Comparison of ENCODE assay signal across 8 cellular contexts in genomic region chr3:48739955-48740823, GRCh38. TPM values are rescaled to one million over a fixed set of nuclear protein-coding genes. Genes with fewer than 3 reads are reported as not detected.
DNase-seq lines count a peak whose midpoint lies in the region; ATAC-seq and TF ChIP-seq lines count a peak whose summit lies in the region.

No MANE protein-coding gene starts in this region.

- peaks cover 0 to 43% (median 30%) of the 10 kb centered on the region in 4 donors for H3K4me1 ChIP-seq in sigmoid colon

- peak; percentile 93 for TF ChIP-seq CTCF in brain microvascular endothelial cell (IDR thresholded peaks at IDR 0.05; ENCODE audit: low read depth, low read length, missing control alignments)
- peak; percentile 70 to 88 (median 82) for TF ChIP-seq CTCF in sigmoid colon (IDR thresholded peaks at IDR 0.05)

- TF ChIP-seq EP300 in sigmoid colon (IDR thresholded peaks at IDR 0.05): no peak

- no peak overlapping the region for H3K4me3 ChIP-seq in brain microvascular endothelial cell (ENCODE audit: low read depth, low read length)
- no peak overlapping the region for H3K4me3 ChIP-seq in sigmoid colon

- TF ChIP-seq POLR2A in sigmoid colon (IDR thresholded peaks at IDR 0.05) (no peak), GM18505 (IDR thresholded peaks at IDR 0.05; ENCODE audit: borderline replicate concordance, extremely low read depth, insufficient read depth, insufficient read length) (no peak)

- peak; percentile 78 for ATAC-seq in GM19025 (IDR thresholded peaks at IDR 0.05; ENCODE audit: low read depth, unreplicated experiment)
- ATAC-seq in GM18505 (IDR thresholded peaks at IDR 0.05; ENCODE audit: unreplicated experiment): no peak

- DNase-seq in AG08395 (ENCODE audit: low spot score) (peak; percentile 93), HuH-7.5 (ENCODE audit: low spot score) (peak; percentile 95), UCSD-AML1 (lab: John Stamatoyannopoulos, UW; ENCODE audit: unreplicated experiment) (peak; percentile 49), brain microvascular endothelial cell (peak; percentile 68), iPS DF 19.7 (ENCODE audit: low read depth, low spot score) (peak; percentile 48), sigmoid colon (peak; percentile 95)

- intact Hi-C loops in sigmoid colon (cut with DNase I): loop anchor here (2.0 kb wide), 1 partner anchor 55 kb away; the partner anchor contains the start of gene NCKIPSD

- H3K27ac ChIP-seq in brain microvascular endothelial cell (no peak overlapping the region), sigmoid colon (peak overlapping the region; percentile 58 to 70 (median 68))

- in situ Hi-C loops in brain microvascular endothelial cell (cut with HindIII; ENCODE audit: low pct_ligation_motif_present, low sequenced_read_pairs): no loop called here

- H3K36me3 ChIP-seq in brain microvascular endothelial cell (replicated peaks) (no peaks in the 10 kb centered on the region), sigmoid colon (peaks cover 0 to under 1% (median 0%) of the 10 kb centered on the region in 4 donors)

- H3K27me3 ChIP-seq in brain microvascular endothelial cell (replicated peaks) (no peaks in the 10 kb centered on the region), sigmoid colon (no peaks in the 10 kb centered on the region)

- H3K9me3 ChIP-seq in sigmoid colon: no peaks in the 10 kb centered on the region

- WGBS in sigmoid colon, 2 donors: 4 to 17% methylated on average over 15 of the region's 15 CpGs

RNA-seq across cellular contexts. Expression of gene IP6K2, which starts 23.2 kb away (rescaled TPM):
- 100 to 1,000 TPM in 1 of 4 donors, 10 to 100 TPM in 3; 39.0 to 109 (median 58.7) TPM for total RNA-seq in sigmoid colon
- 100 to 1,000 TPM in 1 of 3 donors, 10 to 100 TPM in 2; 77.9 to 142 (median 97.2) TPM for polyA plus RNA-seq in sigmoid colon

RNA-seq across cellular contexts. Expression of gene NCKIPSD, which starts 54.5 kb away (rescaled TPM):
- 10 to 100 TPM in 3 of 4 donors, 1 to 10 TPM in 1; 7.7 to 29.3 (median 22.8) TPM for total RNA-seq in sigmoid colon
- polyA plus RNA-seq in sigmoid colon: 10 to 100 TPM; 10.2 to 17.7 (median 14.3) TPM
